ENCODE assay signal across 16 cellular contexts in the genomic region with DNA sequence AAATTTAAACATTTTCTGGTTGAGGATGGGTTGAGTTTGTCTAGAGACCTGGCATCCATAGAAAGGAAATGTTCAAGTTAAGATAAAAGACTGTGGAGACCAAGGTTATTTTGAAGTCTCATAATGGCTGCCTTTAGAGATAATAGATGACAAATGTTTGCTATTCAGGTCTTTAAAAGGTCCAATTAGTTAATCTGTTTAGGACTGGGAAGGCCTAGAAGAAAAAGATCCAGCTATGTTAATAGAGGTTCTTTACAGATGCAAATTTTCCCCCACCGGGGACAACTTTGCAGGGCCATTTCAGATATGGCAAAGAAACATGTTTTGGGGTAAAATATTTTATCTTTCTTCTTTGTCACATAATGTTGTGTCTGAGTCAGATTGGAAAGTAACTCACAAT. TPM values are rescaled to one million over a fixed set of nuclear protein-coding genes. Genes with fewer than 3 reads are reported as not detected.
DNase-seq lines count a peak whose midpoint lies in the region; ATAC-seq and TF ChIP-seq lines count a peak whose summit lies in the region.
"Had no signal": no experiment of that assay in that cellular context is flagged by ENCODE, and none has a peak within 500 bp of the region (broad histone marks: within the 10 kb centered on the region; RNA-seq: fewer than 3 reads in every experiment).

No MANE protein-coding gene starts in this region.

- H4K20me1 ChIP-seq in MM.1S (ENCODE audit: insufficient read depth, low read length) = no peaks in the 10 kb centered on the region

- H3K27me3 Mint-ChIP-seq in CD4-positive, alpha-beta memory T cell = no peaks in the 10 kb centered on the region
- H3K27me3 Mint-ChIP-seq in activated CD8-positive, alpha-beta T cell treated with anti-CD3 and anti-CD28 coated beads, Interleukin-2, amount 10 ng/mL, durations not matched to agents 7 days and 5 days (ENCODE audit: low read depth) = no peaks in the 10 kb centered on the region

- peaks cover 24% of the 10 kb centered on the region for H3F3A ChIP-seq in MM.1S (ENCODE audit: insufficient read depth, low read length)

- CTCF ChIA-PET in CD4-positive, alpha-beta memory T cell (lab: Charles Lee; ENCODE audit: partially characterized antibody) = no interaction called here
- CTCF ChIA-PET in activated CD8-positive, alpha-beta T cell treated with anti-CD3 and anti-CD28 coated beads, Interleukin-2, amount 10 ng/mL, durations not matched to agents 7 days and 5 days (lab: Charles Lee) = no interaction called here

- H3K27ac ChIP-seq in CD4-positive, alpha-beta memory T cell (ENCODE audit: low read depth, low read length) = no peak overlapping the region
- peak overlapping the region; percentile 75; the same call in 1 of the 2 replicates for H3K27ac ChIP-seq in MM.1S (ENCODE audit: low read length)
- H3K27ac ChIP-seq in spleen = peak overlapping the region in 5 of 8 donors; percentile 0 to 91 (median 78)
- H3K27ac ChIP-seq: GM23248 had no signal

- H3K36me3 Mint-ChIP-seq in CD4-positive, alpha-beta memory T cell = peaks cover 0 to 5% of the 10 kb centered on the region in 2 donors
- H3K36me3 Mint-ChIP-seq in activated CD8-positive, alpha-beta T cell treated with anti-CD3 and anti-CD28 coated beads, Interleukin-2, amount 10 ng/mL, durations not matched to agents 7 days and 5 days (ENCODE audit: low read depth) = peaks cover 17% of the 10 kb centered on the region

- H3K9me2 ChIP-seq in MM.1S (replicated peaks; ENCODE audit: insufficient read depth, low read length) = no peaks in the 10 kb centered on the region

- H3K79me2 ChIP-seq in MM.1S (ENCODE audit: low read length) = peaks cover 17% of the 10 kb centered on the region

- H3K4me1 ChIP-seq in CD4-positive, alpha-beta memory T cell (ENCODE audit: insufficient read depth, low read length) = peaks cover 16% of the 10 kb centered on the region
- H3K4me1 ChIP-seq in MM.1S (ENCODE audit: low read length) = peaks cover 18% of the 10 kb centered on the region
- peaks cover 8 to 79% (median 36%) of the 10 kb centered on the region in 6 donors for H3K4me1 ChIP-seq in spleen

- H3K9me3 ChIP-seq in CD4-positive, alpha-beta memory T cell (ENCODE audit: control insufficient read depth in 1 of 2, low read length in 2 of 2) = no peaks in the 10 kb centered on the region
- H3K9me3 ChIP-seq in MM.1S (replicated peaks; ENCODE audit: insufficient read depth, low read length) (no peaks in the 10 kb centered on the region), spleen (no peaks in the 10 kb centered on the region)
- H3K9me3 ChIP-seq: BE2C had no signal

- peaks cover 9 to 30% (median 23%) of the 10 kb centered on the region in 4 donors for H3K4me1 Mint-ChIP-seq in CD4-positive, alpha-beta memory T cell
- H3K4me1 Mint-ChIP-seq in activated CD8-positive, alpha-beta T cell treated with anti-CD3 and anti-CD28 coated beads, Interleukin-2, amount 10 ng/mL, durations not matched to agents 7 days and 5 days (ENCODE audit: low read depth) = peaks cover 37% of the 10 kb centered on the region

- no peaks in the 10 kb centered on the region for H3K36me3 ChIP-seq in CD4-positive, alpha-beta memory T cell (ENCODE audit: insufficient read depth, low read length)
- H3K36me3 ChIP-seq in MM.1S (replicated peaks; ENCODE audit: insufficient read depth, low read length) (no peaks in the 10 kb centered on the region), spleen (peaks cover 0 to 5% (median 0%) of the 10 kb centered on the region in 6 donors)
- H3K36me3 ChIP-seq: BE2C had no signal

- TF ChIP-seq POLR2A in spleen (IDR thresholded peaks at IDR 0.05) = no peak

- no peaks in the 10 kb centered on the region for H3K9me3 Mint-ChIP-seq in CD4-positive, alpha-beta memory T cell
- H3K9me3 Mint-ChIP-seq in activated CD8-positive, alpha-beta T cell treated with anti-CD3 and anti-CD28 coated beads, Interleukin-2, amount 10 ng/mL, durations not matched to agents 7 days and 5 days (ENCODE audit: insufficient read depth) = no peaks in the 10 kb centered on the region

- TF ChIP-seq CTCF in MM.1S (IDR thresholded peaks at IDR 0.05; ENCODE audit: low read length) = no peak
- TF ChIP-seq CTCF in spleen (IDR thresholded peaks at IDR 0.05 in 8 of 11, conservative IDR thresholded peaks at IDR 0.05 in 3 of 11) = no peak
- TF ChIP-seq CTCF in GM10266 (IDR thresholded peaks at IDR 0.05; ENCODE audit: control insufficient read depth, insufficient read depth, low read depth, missing control alignments) = no peak

- 0 out of 2 replicates have a peak overlapping the region, but pooled peaks have one; percentile 16 for H2AFZ ChIP-seq in MM.1S (ENCODE audit: low read length)
- H2AFZ ChIP-seq: GM23248 had no signal

- DNase-seq in CD4-positive, alpha-beta memory T cell = no peak
- DNase-seq in MM.1S = no peak
- no peak for DNase-seq in activated CD8-positive, alpha-beta T cell treated with anti-CD3 and anti-CD28 coated beads, Interleukin-2, amount 10 ng/mL, durations not matched to agents 7 days and 5 days
- no peak for DNase-seq in spleen
- DNase-seq in ureter (ENCODE audit: low spot score) = no peak
- no peak for DNase-seq in GM10266 (ENCODE audit: extremely low spot score)
- no peak for DNase-seq in NCI-H128 (lab: John Stamatoyannopoulos, UW; ENCODE audit: unreplicated experiment)
- DNase-seq: BE2C, DND-41, GDM1, GM23248, KBM-7, NCI-H1092, NCI-H1694, NCI-H510A treated with DMSO at 0.1 percent for 48 hours, NCI-H82 had no signal

- H3K27ac Mint-ChIP-seq in CD4-positive, alpha-beta memory T cell = peak overlapping the region in 5 of 7 donors; percentile 22 to 68 (median 48)
- H3K27ac Mint-ChIP-seq in activated CD8-positive, alpha-beta T cell treated with anti-CD3 and anti-CD28 coated beads, Interleukin-2, amount 10 ng/mL, durations not matched to agents 7 days and 5 days = peak overlapping the region; percentile 4

- WGBS in spleen, 5 donors = 0 to 35% (median 0%) methylated on average over 1 of the region's 1 CpG

- no peak for ATAC-seq in activated CD8-positive, alpha-beta T cell treated with anti-CD3 and anti-CD28 coated beads, Interleukin-2, amount 10 ng/mL, durations not matched to agents 7 days and 5 days

- no peaks in the 10 kb centered on the region for H3K27me3 ChIP-seq in CD4-positive, alpha-beta memory T cell (ENCODE audit: insufficient read depth, low read length)
- H3K27me3 ChIP-seq in MM.1S (replicated peaks; ENCODE audit: insufficient read depth, low read length) = no peaks in the 10 kb centered on the region
- no peaks in the 10 kb centered on the region for H3K27me3 ChIP-seq in spleen (replicated peaks in 1 of 7)
- H3K27me3 ChIP-seq: BE2C had no signal

- H3K4me2 ChIP-seq in MM.1S (ENCODE audit: low read depth, low read length) = peak overlapping the region; percentile 6; the same call in 1 of the 2 replicates

- POLR2A ChIA-PET in CD4-positive, alpha-beta memory T cell (lab: Charles Lee; ENCODE audit: partially characterized antibody) = interaction anchor here (0.7 kb wide), 1 partner anchor 89 kb away, joined by 3 read pairs; no protein-coding TSS in a partner anchor
- POLR2A ChIA-PET in activated CD8-positive, alpha-beta T cell treated with anti-CD3 and anti-CD28 coated beads, Interleukin-2, amount 10 ng/mL, durations not matched to agents 7 days and 5 days (lab: Charles Lee) = no interaction called here

- intact Hi-C loops in CD4-positive, alpha-beta memory T cell (cut with micrococcal nuclease) = no loop called here
- intact Hi-C loops in spleen (cut with DNase I; ENCODE audit: low total_unique reads) = loop anchor here (10.0 kb wide), 1 partner anchor 59 kb away; a partner anchor contains a TSS

- no peak overlapping the region for H3K9ac ChIP-seq in MM.1S (ENCODE audit: low read length)
- H3K9ac ChIP-seq: GM23248 had no signal

- H3K4me3 Mint-ChIP-seq in CD4-positive, alpha-beta memory T cell = no peak overlapping the region
- no peak overlapping the region for H3K4me3 Mint-ChIP-seq in activated CD8-positive, alpha-beta T cell treated with anti-CD3 and anti-CD28 coated beads, Interleukin-2, amount 10 ng/mL, durations not matched to agents 7 days and 5 days

- no peak overlapping the region for H3K4me3 ChIP-seq in CD4-positive, alpha-beta memory T cell (ENCODE audit: low read length in 2 of 2)
- H3K4me3 ChIP-seq in MM.1S (ENCODE audit: low read length) (no peak overlapping the region), spleen (no peak overlapping the region)
- H3K4me3 ChIP-seq: GM23248 had no signal

RNA-seq across cellular contexts. Expression of a gene that starts 3.1 kb away (rescaled TPM):
- 10 to 100 TPM; 44.5 to 47.5 TPM for total RNA-seq in CD4-positive, alpha-beta memory T cell
- polyA plus RNA-seq in CD4-positive, alpha-beta memory T cell = 100 to 1,000 TPM in 1 of 2 donors, 10 to 100 TPM in 1; 98.5 to 110 TPM
- 100 to 1,000 TPM; 134 to 138 TPM for total RNA-seq in activated CD8-positive, alpha-beta T cell treated with anti-CD3 and anti-CD28 coated beads, Interleukin-2, amount 10 ng/mL, durations not matched to agents 7 days and 5 days
- total RNA-seq in spleen (10 to 100 TPM; 44.3 to 72.8 (median 53.7) TPM), ureter (27.8 TPM)
- 10 to 100 TPM; 50.9 to 53.1 (median 51.0) TPM for polyA plus RNA-seq in spleen

RNA-seq across cellular contexts. Expression of a gene that starts 23.1 kb away (rescaled TPM):
- total RNA-seq in CD4-positive, alpha-beta memory T cell = 1 to 10 TPM; 7.5 to 8.5 TPM
- 1 to 10 TPM; 5.7 to 6.2 TPM for polyA plus RNA-seq in CD4-positive, alpha-beta memory T cell
- 10 to 100 TPM; 82.8 to 89.7 TPM for total RNA-seq in activated CD8-positive, alpha-beta T cell treated with anti-CD3 and anti-CD28 coated beads, Interleukin-2, amount 10 ng/mL, durations not matched to agents 7 days and 5 days
- total RNA-seq in spleen = 1 to 10 TPM in 5 of 7 donors, under 1 TPM in 1, not detected in 1; 0.70 to 3.8 (median 2.2) TPM
- 1 to 10 TPM; 1.8 to 3.4 (median 2.3) TPM for polyA plus RNA-seq in spleen
- 1.0 TPM for total RNA-seq in ureter
- total RNA-seq: GM23248 had no signal
- polyA plus RNA-seq: GM23248 had no signal

RNA-seq across cellular contexts. Expression of a gene that starts 33.3 kb away (rescaled TPM):
- total RNA-seq in CD4-positive, alpha-beta memory T cell = 10 to 100 TPM; 18.3 to 18.4 TPM
- 10 to 100 TPM in 1 of 2 donors, 1 to 10 TPM in 1; 3.3 to 15.4 TPM for polyA plus RNA-seq in CD4-positive, alpha-beta memory T cell
- total RNA-seq in activated CD8-positive, alpha-beta T cell treated with anti-CD3 and anti-CD28 coated beads, Interleukin-2, amount 10 ng/mL, durations not matched to agents 7 days and 5 days = 10 to 100 TPM; 43.1 to 48.8 TPM
- 10 to 100 TPM; 11.4 to 31.5 (median 27.6) TPM for total RNA-seq in spleen
- 10 to 100 TPM in 1 of 3 donors, 1 to 10 TPM in 2; 5.4 to 17.2 (median 7.9) TPM for polyA plus RNA-seq in spleen
- 22.5 TPM for total RNA-seq in ureter

RNA-seq across cellular contexts. Expression of a gene that starts 53.0 kb away (rescaled TPM):
- 10 to 100 TPM; 35.1 to 41.9 TPM for total RNA-seq in CD4-positive, alpha-beta memory T cell
- polyA plus RNA-seq in CD4-positive, alpha-beta memory T cell = 10 to 100 TPM in 1 of 2 donors, 1 to 10 TPM in 1; 4.6 to 16.1 TPM
- 10 to 100 TPM; 49.1 to 51.5 TPM for total RNA-seq in activated CD8-positive, alpha-beta T cell treated with anti-CD3 and anti-CD28 coated beads, Interleukin-2, amount 10 ng/mL, durations not matched to agents 7 days and 5 days
- total RNA-seq in spleen (10 to 100 TPM; 14.8 to 23.6 (median 17.6) TPM), ureter (7.8 TPM)
- 10 to 100 TPM in 1 of 3 donors, 1 to 10 TPM in 2; 4.5 to 12.7 (median 6.8) TPM for polyA plus RNA-seq in spleen

RNA-seq across cellular contexts. Expression of a gene that starts 59.9 kb away (rescaled TPM):
- 10 to 100 TPM; 42.4 to 43.8 TPM for total RNA-seq in CD4-positive, alpha-beta memory T cell
- polyA plus RNA-seq in CD4-positive, alpha-beta memory T cell = 100 to 1,000 TPM; 109 to 135 TPM
- total RNA-seq in activated CD8-positive, alpha-beta T cell treated with anti-CD3 and anti-CD28 coated beads, Interleukin-2, amount 10 ng/mL, durations not matched to agents 7 days and 5 days = 100 to 1,000 TPM; 138 to 147 TPM
- total RNA-seq in spleen = 10 to 100 TPM; 23.5 to 72.4 (median 54.2) TPM
- polyA plus RNA-seq in spleen = 10 to 100 TPM; 42.8 to 60.3 (median 45.2) TPM
- total RNA-seq in ureter = 41.4 TPM

Comparison
In these comparisons a context has a peak if more than half of its experiments do, and no peak if none do; other contexts are left out.
1. RNA of a gene that starts 23.1 kb away (total RNA-seq): 82.8 to 89.7 TPM in activated CD8-positive, alpha-beta T cell treated with anti-CD3 and anti-CD28 coated beads, Interleukin-2, amount 10 ng/mL, durations not matched to agents 7 days and 5 days; 7.5 to 8.5 TPM in CD4-positive, alpha-beta memory T cell, 0.70 to 3.8 TPM in spleen and 1.0 TPM in ureter (single experiment); every median in the first group is over 4 times any median in the second.